In genomic region chr1:3747522-3747848, GRCh38 we compare ENCODE assay signal across 1 cellular context.
TF ChIP-seq lines count a peak whose summit lies in the region.

No MANE protein-coding gene starts in this region.

TF ChIP-seq in GM23338, 12 proteins besides CTCF, POLR2A, EP300 and RAD21 (continued from another document):
- TF ChIP-seq ZNF462 (CRISPR knock-in tag; IDR thresholded peaks at IDR 0.05) (no peak), ETS1 (IDR thresholded peaks at IDR 0.05) (no peak), JUNB (IDR thresholded peaks at IDR 0.05; ENCODE audit: unreplicated experiment) (no peak), ZNF114 (CRISPR knock-in tag; IDR thresholded peaks at IDR 0.05) (no peak)
